Comparison of ENCODE assay signal across 24 cellular contexts in genomic region chr19:50843205-50843604, GRCh38. TPM values are rescaled to one million over a fixed set of nuclear protein-coding genes. Genes with fewer than 3 reads are reported as not detected.
DNase-seq lines count a peak whose midpoint lies in the region; ATAC-seq, FAIRE-seq and TF ChIP-seq lines count a peak whose summit lies in the region.
"Had no signal": no experiment of that assay in that cellular context is flagged by ENCODE, and none has a peak within 500 bp of the region (broad histone marks: within the 10 kb centered on the region; RNA-seq: fewer than 3 reads in every experiment).

No MANE protein-coding gene starts in this region.

- H4K20me1 ChIP-seq in K562 (replicated peaks; ENCODE audit: control insufficient read depth, insufficient read depth, low read length) = no peaks in the 10 kb centered on the region

- no peak for TF ChIP-seq RAD21 in K562 (CRISPR knock-in tag; conservative IDR thresholded peaks at IDR 0.05 in 1 of 2, IDR thresholded peaks at IDR 0.05 in 1 of 2)

- H3K27me3 Mint-ChIP-seq in activated CD4-positive, alpha-beta memory T cell treated with anti-CD3 and anti-CD28 coated beads for 36 hours = peaks cover 14% of the 10 kb centered on the region

- intact Hi-C loops in K562 (cut with micrococcal nuclease) = no loop called here
- intact Hi-C loops in activated CD4-positive, alpha-beta memory T cell treated with anti-CD3 and anti-CD28 coated beads for 36 hours (cut with micrococcal nuclease) = no loop called here

- 13% methylated on average over 2 of the region's 2 CpGs for WGBS in K562 (ENCODE audit: insufficient coverage, low coverage, missing lambda C conversion rate)

- H3K9ac ChIP-seq in K562 (ENCODE audit: insufficient read depth in 1 of 2, low read depth in 2 of 2, low read length in 2 of 2) = no peak overlapping the region

- ATAC-seq in K562 (no peak), GM21576 (IDR thresholded peaks at IDR 0.05; ENCODE audit: unreplicated experiment) (no peak)
- ATAC-seq: CD8-positive, alpha-beta T cell; GM12878; GM23338; HCT116 had no signal

- H3K9me3 Mint-ChIP-seq in activated CD4-positive, alpha-beta memory T cell treated with anti-CD3 and anti-CD28 coated beads for 36 hours = peaks cover 22% of the 10 kb centered on the region
- H3K9me3 Mint-ChIP-seq: HFFc6 had no signal

- no peak overlapping the region for H3K4me2 ChIP-seq in K562 (ENCODE audit: insufficient read depth, low read length)
- H3K4me2 ChIP-seq: GM23338 had no signal

- H3K9me3 ChIP-seq in HEK293 (ENCODE audit: control insufficient read depth, insufficient read depth, low read depth, low read length) (no peaks in the 10 kb centered on the region), K562 (replicated peaks; ENCODE audit: control insufficient read depth, insufficient read depth, low read depth, low read length) (peaks cover 2% of the 10 kb centered on the region; the same call in 1 of the 2 replicates), WERI-Rb-1 (ENCODE audit: severe bottlenecking) (peaks cover 23% of the 10 kb centered on the region)

- DNase-seq in K562 (ENCODE audit: extremely low read depth in 1 of 4, low spot score in 3 of 4) (no peak), WERI-Rb-1 (no peak)
- no peak for DNase-seq in activated CD4-positive, alpha-beta memory T cell treated with anti-CD3 and anti-CD28 coated beads for 36 hours
- DNase-seq: C1 segment of cervical spinal cord; CD4-positive, CD25-positive, alpha-beta regulatory T cell; CD8-positive, alpha-beta T cell; DMS 273 treated with DMSO at 0.1 percent for 48 hours; DMS79; EL; GDM1; H9; HFFc6 had no signal

- BruUV-seq in K562 (replicated peaks; lab: Mats Ljungman, UMichigan) = no TSS peak

- no peak overlapping the region for H3K4me3 ChIP-seq in HEK293 (ENCODE audit: low read depth, low read length)
- H3K4me3 ChIP-seq in K562 = no peak overlapping the region
- no peak overlapping the region for H3K4me3 ChIP-seq in WERI-Rb-1 (ENCODE audit: low read depth, low read length)
- H3K4me3 ChIP-seq: GM12878, GM23338 had no signal

- no peak for FAIRE-seq in K562 (lab: Jason Lieb, UNC)
- FAIRE-seq: D721Med, GM12878, GM19239 had no signal

- no peak for TF ChIP-seq EP300 in K562 (IDR thresholded peaks at IDR 0.05; ENCODE audit: low read length)

- no peak for TF ChIP-seq CTCF in 22Rv1 (IDR thresholded peaks at IDR 0.05)
- TF ChIP-seq CTCF in HEK293 (tag by site-specific recombination; IDR thresholded peaks at IDR 0.05) = no peak
- no peak for TF ChIP-seq CTCF in K562 (IDR thresholded peaks at IDR 0.05 in 2 of 3, conservative IDR thresholded peaks at IDR 0.05 in 1 of 3; ENCODE audit: insufficient read depth in 2 of 3, low read depth in 1 of 3, low read length in 3 of 3)
- TF ChIP-seq CTCF in WERI-Rb-1 (IDR thresholded peaks at IDR 0.05; ENCODE audit: low read depth, low read length) = no peak

- no peaks in the 10 kb centered on the region for H3K9me1 ChIP-seq in K562 (ENCODE audit: control insufficient read depth, insufficient read depth, low read length)

- H3K27me3 ChIP-seq in K562 (ENCODE audit: control insufficient read depth in 2 of 2, insufficient read depth in 2 of 2, low read length in 2 of 2) (peaks cover 2 to 27% of the 10 kb centered on the region in 2 experiments; a peak in 3 of 5 replicates), WERI-Rb-1 (ENCODE audit: insufficient read depth, low read depth, severe bottlenecking) (peaks cover 67% of the 10 kb centered on the region)

- H2AFZ ChIP-seq in K562 (ENCODE audit: low read depth, low read length) = no peak overlapping the region
- H2AFZ ChIP-seq: GM23338 had no signal

- no peaks in the 10 kb centered on the region for H3K36me3 Mint-ChIP-seq in activated CD4-positive, alpha-beta memory T cell treated with anti-CD3 and anti-CD28 coated beads for 36 hours
- H3K36me3 Mint-ChIP-seq: CD4-positive, CD25-positive, alpha-beta regulatory T cell; CD8-positive, alpha-beta T cell had no signal

- CTCF ChIA-PET in HEK293 (lab: Yijun Ruan, JAX) (interaction anchor here (0.7 to 1.0 kb wide), 4 partner anchors 11 to 433 kb away, joined by 3 to 5 read pairs (median 4); partner anchors contain the start of gene KLK3), K562 (lab: Yijun Ruan, JAX; ENCODE audit: low intra/inter-chr PET ratio) (no interaction called here)
- CTCF ChIA-PET in activated CD4-positive, alpha-beta memory T cell treated with anti-CD3 and anti-CD28 coated beads for 36 hours (lab: Charles Lee) = interaction anchor here (1.3 kb wide), 1 partner anchor 79 kb away, joined by 4 read pairs; no protein-coding TSS in a partner anchor

- H3K4me1 ChIP-seq in HEK293 (ENCODE audit: control insufficient read depth, insufficient read depth, low read length) (peaks cover 15% of the 10 kb centered on the region), K562 (replicated peaks in 1 of 2; ENCODE audit: control insufficient read depth in 2 of 2, insufficient read depth in 2 of 2, low read length in 2 of 2) (no peaks in the 10 kb centered on the region; a peak in 1 of 5 replicates)

- in situ Hi-C loops in K562 (cut with MboI) = no loop called here

- H3K27ac ChIP-seq in 22Rv1 = peak overlapping the region; percentile 100
- no peak overlapping the region for H3K27ac ChIP-seq in HEK293 (ENCODE audit: extremely low read depth, low read depth, low read length)
- H3K27ac ChIP-seq in K562 (ENCODE audit: extremely low read depth, low read depth, low read length) = no peak overlapping the region
- H3K27ac ChIP-seq in WERI-Rb-1 = no peak overlapping the region

- no peak overlapping the region for H3K27ac Mint-ChIP-seq in activated CD4-positive, alpha-beta memory T cell treated with anti-CD3 and anti-CD28 coated beads for 36 hours
- H3K27ac Mint-ChIP-seq: CD4-positive, CD25-positive, alpha-beta regulatory T cell; CD8-positive, alpha-beta T cell; GM23338; H9; HFFc6 had no signal

- H3K4me3 Mint-ChIP-seq in activated CD4-positive, alpha-beta memory T cell treated with anti-CD3 and anti-CD28 coated beads for 36 hours = no peak overlapping the region
- H3K4me3 Mint-ChIP-seq: CD4-positive, CD25-positive, alpha-beta regulatory T cell; CD8-positive, alpha-beta T cell; GM23338; H9; HFFc6 had no signal

- H3K36me3 ChIP-seq in HEK293 (ENCODE audit: control insufficient read depth in 2 of 2, insufficient read depth in 1 of 2, low read length in 2 of 2) (no peaks in the 10 kb centered on the region), K562 (ENCODE audit: control insufficient read depth, insufficient read depth, low read length) (no peaks in the 10 kb centered on the region), WERI-Rb-1 (no peaks in the 10 kb centered on the region)

- POLR2A ChIA-PET in HEK293 (lab: Yijun Ruan, JAX) (interaction anchor here (3.2 kb wide), 1 partner anchor 39 kb away, joined by 19 read pairs; no protein-coding TSS in a partner anchor), K562 (lab: Yijun Ruan, JAX) (interaction anchor here (0.6 to 1.0 kb wide), 2 partner anchors 9 to 179 kb away, joined by 3 read pairs; partner anchors contain the start of gene KLK15)
- POLR2A ChIA-PET in activated CD4-positive, alpha-beta memory T cell treated with anti-CD3 and anti-CD28 coated beads for 36 hours (lab: Charles Lee) = no interaction called here

- no peaks in the 10 kb centered on the region for H3K79me2 ChIP-seq in K562 (ENCODE audit: control insufficient read depth, insufficient read depth, low read length)

- no peaks in the 10 kb centered on the region for H3K4me1 Mint-ChIP-seq in activated CD4-positive, alpha-beta memory T cell treated with anti-CD3 and anti-CD28 coated beads for 36 hours (ENCODE audit: low read depth)

- no peak for TF ChIP-seq POLR2A in K562 (conservative IDR thresholded peaks at IDR 0.05)

RNA-seq across cellular contexts. Expression of gene KLK15, which starts 9.8 kb away (rescaled TPM):
- not detected in 2 replicates for total RNA-seq in K562 (2011; cell fraction: chromatin; rRNA removed; ENCODE audit: low replicate concordance)
- not detected in 2 replicates for total RNA-seq in K562 (2011; cell fraction: nucleolus; rRNA removed)
- not detected in 2 replicates for total RNA-seq in K562 (2011; cell fraction: nucleoplasm; rRNA removed)
- total RNA-seq in K562 (2014; rRNA removed) (not detected in 2 replicates), K562 (2014; rRNA removed; fragmentation: Illumina TruSeq; extraction: Trizol) (not detected in 2 replicates), K562 (2015; rRNA removed; fragmentation: Illumina TruSeq; extraction: Trizol) (not detected in 2 replicates), K562 (2021) (not detected in 2 replicates)
- polyA plus RNA-seq in K562 (2011; rRNA removed) (not detected in 2 replicates), K562 (2014; fragmentation: Illumina TruSeq; extraction: Trizol) (not detected in 2 replicates), K562 (2014; fragmentation: Nextera tagmentation; extraction: Ambion mirVana) (not detected), K562 (2014; rRNA removed) (not detected in 2 replicates)
- polyA plus RNA-seq in K562 (2011; cell fraction: cytosol; rRNA removed) = not detected in 2 replicates
- not detected in 2 replicates for polyA plus RNA-seq in K562 (2011; cell fraction: nucleus; rRNA removed)
- not detected in 2 replicates for polyA plus RNA-seq in K562 (2012)
- not detected in 2 replicates for polyA minus RNA-seq in K562 (2011; rRNA and poly(A)+ RNA removed)
- not detected in 2 replicates for polyA minus RNA-seq in K562 (2011; cell fraction: cytosol; rRNA and poly(A)+ RNA removed)
- not detected in 2 replicates for polyA minus RNA-seq in K562 (2011; cell fraction: nucleus; rRNA and poly(A)+ RNA removed)
- total RNA-seq in activated CD4-positive, alpha-beta memory T cell treated with anti-CD3 and anti-CD28 coated beads for 36 hours = not detected
- total RNA-seq: A172; A673; CD4-positive, CD25-positive, alpha-beta regulatory T cell; CD8-positive, alpha-beta T cell; GM12878; GM23338; H4; H9; HFFc6 had no signal
- polyA plus RNA-seq: BJ; CD4-positive, CD25-positive, alpha-beta regulatory T cell; GM23338 had no signal

RNA-seq across cellular contexts. Expression of gene KLK3, which starts 11.5 kb away (rescaled TPM):
- total RNA-seq in K562 (2011; cell fraction: chromatin; rRNA removed; ENCODE audit: low replicate concordance) = not detected in 2 replicates
- not detected in 2 replicates for total RNA-seq in K562 (2011; cell fraction: nucleolus; rRNA removed)
- total RNA-seq in K562 (2011; cell fraction: nucleoplasm; rRNA removed) = not detected in 2 replicates
- total RNA-seq in K562 (2014; rRNA removed) = not detected in 2 replicates
- total RNA-seq in K562 (2014; rRNA removed; fragmentation: Illumina TruSeq; extraction: Trizol) = not detected in 2 replicates
- not detected in 2 replicates for total RNA-seq in K562 (2015; rRNA removed; fragmentation: Illumina TruSeq; extraction: Trizol)
- not detected in 2 replicates for total RNA-seq in K562 (2021)
- not detected in 2 replicates for polyA plus RNA-seq in K562 (2011; rRNA removed)
- polyA plus RNA-seq in K562 (2011; cell fraction: cytosol; rRNA removed) = not detected in 2 replicates
- polyA plus RNA-seq in K562 (2011; cell fraction: nucleus; rRNA removed) = not detected in 2 replicates
- polyA plus RNA-seq in K562 (2012) = not detected in 2 replicates
- not detected in 2 replicates for polyA plus RNA-seq in K562 (2014; fragmentation: Illumina TruSeq; extraction: Trizol)
- not detected for polyA plus RNA-seq in K562 (2014; fragmentation: Nextera tagmentation; extraction: Ambion mirVana)
- not detected in 2 replicates for polyA plus RNA-seq in K562 (2014; rRNA removed)
- not detected in 2 replicates for polyA minus RNA-seq in K562 (2011; rRNA and poly(A)+ RNA removed)
- polyA minus RNA-seq in K562 (2011; cell fraction: cytosol; rRNA and poly(A)+ RNA removed) = not detected in 2 replicates
- not detected in 2 replicates for polyA minus RNA-seq in K562 (2011; cell fraction: nucleus; rRNA and poly(A)+ RNA removed)
- not detected for total RNA-seq in activated CD4-positive, alpha-beta memory T cell treated with anti-CD3 and anti-CD28 coated beads for 36 hours
- total RNA-seq: A172; A673; CD4-positive, CD25-positive, alpha-beta regulatory T cell; CD8-positive, alpha-beta T cell; GM12878; GM23338; H4; H9; HFFc6 had no signal
- polyA plus RNA-seq: BJ; CD4-positive, CD25-positive, alpha-beta regulatory T cell had no signal

RNA-seq across cellular contexts. Expression of gene KLK1, which starts 19.6 kb away (rescaled TPM):
- total RNA-seq in K562 (2011; cell fraction: chromatin; rRNA removed; ENCODE audit: low replicate concordance) = 12.6 and 15.0 TPM in 2 replicates
- 8.7 and 9.7 TPM in 2 replicates for total RNA-seq in K562 (2011; cell fraction: nucleolus; rRNA removed)
- total RNA-seq in K562 (2011; cell fraction: nucleoplasm; rRNA removed) = 14.8 and 17.8 TPM in 2 replicates
- 1.2 and 3.1 TPM in 2 replicates for total RNA-seq in K562 (2014; rRNA removed)
- 1.5 TPM in 2 replicates for total RNA-seq in K562 (2014; rRNA removed; fragmentation: Illumina TruSeq; extraction: Trizol)
- 0.87 and 1.3 TPM in 2 replicates for total RNA-seq in K562 (2015; rRNA removed; fragmentation: Illumina TruSeq; extraction: Trizol)
- total RNA-seq in K562 (2021) = 9.3 and 11.7 TPM in 2 replicates
- 9.6 and 13.5 TPM in 2 replicates for polyA plus RNA-seq in K562 (2011; rRNA removed)
- polyA plus RNA-seq in K562 (2011; cell fraction: cytosol; rRNA removed) = 16.9 and 24.1 TPM in 2 replicates
- 23.3 and 36.6 TPM in 2 replicates for polyA plus RNA-seq in K562 (2011; cell fraction: nucleus; rRNA removed)
- 13.7 and 31.9 TPM in 2 replicates for polyA plus RNA-seq in K562 (2012)
- 14.3 and 15.4 TPM in 2 replicates for polyA plus RNA-seq in K562 (2014; fragmentation: Illumina TruSeq; extraction: Trizol)
- 10 to 100 TPM in 1 of 2 experiments, 1 to 10 TPM in 1; 9.1 to 10.3 TPM for polyA plus RNA-seq in K562 (2014; fragmentation: Nextera tagmentation; extraction: Ambion mirVana)
- polyA plus RNA-seq in K562 (2014; rRNA removed) = 5.3 and 9.8 TPM in 2 replicates
- polyA minus RNA-seq in K562 (2011; rRNA and poly(A)+ RNA removed) = 8.6 and 11.7 TPM in 2 replicates
- 8.4 and 11.9 TPM in 2 replicates for polyA minus RNA-seq in K562 (2011; cell fraction: cytosol; rRNA and poly(A)+ RNA removed)
- polyA minus RNA-seq in K562 (2011; cell fraction: nucleus; rRNA and poly(A)+ RNA removed) = 7.9 and 10.4 TPM in 2 replicates
- total RNA-seq in activated CD4-positive, alpha-beta memory T cell treated with anti-CD3 and anti-CD28 coated beads for 36 hours = under 1 TPM; 0.59 to 0.73 TPM
- total RNA-seq: A172; A673; CD8-positive, alpha-beta T cell; H4; HFFc6 had no signal

RNA-seq across cellular contexts. Expression of gene KLK2, which starts 30.0 kb away (rescaled TPM):
- total RNA-seq in K562 (2011; cell fraction: chromatin; rRNA removed; ENCODE audit: low replicate concordance) = 1.3 and 4.1 TPM in 2 replicates
- 1.3 and 1.8 TPM in 2 replicates for total RNA-seq in K562 (2011; cell fraction: nucleolus; rRNA removed)
- 0.88 and 2.5 TPM in 2 replicates for total RNA-seq in K562 (2011; cell fraction: nucleoplasm; rRNA removed)
- total RNA-seq in K562 (2014; rRNA removed) (not detected in 2 replicates), K562 (2014; rRNA removed; fragmentation: Illumina TruSeq; extraction: Trizol) (0.47 TPM in 1 of 2 replicates, not detected in the other), K562 (2015; rRNA removed; fragmentation: Illumina TruSeq; extraction: Trizol) (0.18 and 0.38 TPM in 2 replicates), K562 (2021) (0.24 and 0.74 TPM in 2 replicates)
- polyA plus RNA-seq in K562 (2011; rRNA removed) (0.31 and 0.39 TPM in 2 replicates), K562 (2014; fragmentation: Illumina TruSeq; extraction: Trizol) (0.25 and 0.69 TPM in 2 replicates), K562 (2014; fragmentation: Nextera tagmentation; extraction: Ambion mirVana) (under 1 TPM; 0.11 to 0.22 TPM), K562 (2014; rRNA removed) (0.11 and 0.46 TPM in 2 replicates)
- polyA plus RNA-seq in K562 (2011; cell fraction: cytosol; rRNA removed) = 0.52 TPM in 1 of 2 replicates, not detected in the other
- 0.94 and 2.9 TPM in 2 replicates for polyA plus RNA-seq in K562 (2011; cell fraction: nucleus; rRNA removed)
- polyA plus RNA-seq in K562 (2012) = 0.40 and 0.76 TPM in 2 replicates
- 0.42 TPM in 1 of 2 replicates, not detected in the other for polyA minus RNA-seq in K562 (2011; rRNA and poly(A)+ RNA removed)
- not detected in 2 replicates for polyA minus RNA-seq in K562 (2011; cell fraction: cytosol; rRNA and poly(A)+ RNA removed)
- 0.40 and 0.44 TPM in 2 replicates for polyA minus RNA-seq in K562 (2011; cell fraction: nucleus; rRNA and poly(A)+ RNA removed)
- not detected for total RNA-seq in activated CD4-positive, alpha-beta memory T cell treated with anti-CD3 and anti-CD28 coated beads for 36 hours
- total RNA-seq: A172; A673; CD4-positive, CD25-positive, alpha-beta regulatory T cell; CD8-positive, alpha-beta T cell; H4; H9; HFFc6 had no signal
- polyA plus RNA-seq: BJ; CD4-positive, CD25-positive, alpha-beta regulatory T cell had no signal

RNA-seq across cellular contexts. Expression of gene ACP4, which starts 53.0 kb away (rescaled TPM):
- total RNA-seq in K562 (2011; cell fraction: chromatin; rRNA removed; ENCODE audit: low replicate concordance) = not detected in 2 replicates
- total RNA-seq in K562 (2011; cell fraction: nucleolus; rRNA removed) = not detected in 2 replicates
- total RNA-seq in K562 (2011; cell fraction: nucleoplasm; rRNA removed) = not detected in 2 replicates
- not detected in 2 replicates for total RNA-seq in K562 (2014; rRNA removed)
- total RNA-seq in K562 (2014; rRNA removed; fragmentation: Illumina TruSeq; extraction: Trizol) = not detected in 2 replicates
- total RNA-seq in K562 (2015; rRNA removed; fragmentation: Illumina TruSeq; extraction: Trizol) = not detected in 2 replicates
- total RNA-seq in K562 (2021) = not detected in 2 replicates
- polyA plus RNA-seq in K562 (2011; rRNA removed) = not detected in 2 replicates
- not detected in 2 replicates for polyA plus RNA-seq in K562 (2011; cell fraction: cytosol; rRNA removed)
- polyA plus RNA-seq in K562 (2011; cell fraction: nucleus; rRNA removed) = not detected in 2 replicates
- not detected in 2 replicates for polyA plus RNA-seq in K562 (2012)
- not detected in 2 replicates for polyA plus RNA-seq in K562 (2014; fragmentation: Illumina TruSeq; extraction: Trizol)
- not detected for polyA plus RNA-seq in K562 (2014; fragmentation: Nextera tagmentation; extraction: Ambion mirVana)
- polyA plus RNA-seq in K562 (2014; rRNA removed) = not detected in 2 replicates
- polyA minus RNA-seq in K562 (2011; rRNA and poly(A)+ RNA removed) = not detected in 2 replicates
- polyA minus RNA-seq in K562 (2011; cell fraction: cytosol; rRNA and poly(A)+ RNA removed) = not detected in 2 replicates
- not detected in 2 replicates for polyA minus RNA-seq in K562 (2011; cell fraction: nucleus; rRNA and poly(A)+ RNA removed)
- total RNA-seq in activated CD4-positive, alpha-beta memory T cell treated with anti-CD3 and anti-CD28 coated beads for 36 hours = not detected
- total RNA-seq: A172; A673; CD4-positive, CD25-positive, alpha-beta regulatory T cell; CD8-positive, alpha-beta T cell; GM12878; GM23338; H4; H9; HFFc6 had no signal
- polyA plus RNA-seq: BJ; CD4-positive, CD25-positive, alpha-beta regulatory T cell; GM12878; GM23338 had no signal
